8 cellular contexts compared by ENCODE assay signal in the genomic region with DNA sequence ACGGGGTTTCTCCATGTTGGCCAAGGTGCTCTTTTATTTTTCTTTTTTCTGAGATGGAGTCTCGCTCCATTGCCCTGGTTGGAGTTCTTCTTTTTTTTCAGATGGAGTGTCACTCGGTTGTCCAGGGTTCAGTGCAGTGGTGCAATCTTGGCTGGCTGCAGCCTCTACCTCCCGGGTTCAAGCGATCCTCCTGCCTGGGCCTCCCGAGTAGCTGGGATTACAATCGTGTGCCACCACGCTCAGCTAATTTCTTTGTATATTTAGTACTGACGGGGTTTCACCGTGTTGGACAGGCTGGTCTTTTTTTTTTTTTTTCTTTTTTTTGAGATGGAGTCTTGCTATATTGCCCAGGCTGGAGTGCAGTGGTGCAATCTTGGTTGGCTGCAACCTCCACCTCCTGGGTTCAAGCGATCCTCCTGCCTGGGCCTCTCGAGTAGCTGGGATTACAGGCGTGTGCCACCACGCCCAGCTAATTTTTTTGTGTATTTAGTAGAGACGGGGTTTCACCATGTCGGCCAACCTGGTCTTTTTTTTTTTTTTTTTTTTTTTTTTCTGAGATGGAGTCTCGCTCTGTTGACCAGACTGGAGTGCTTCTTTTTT.
DNase-seq lines count a peak whose midpoint lies in the region; ATAC-seq, FAIRE-seq and TF ChIP-seq lines count a peak whose summit lies in the region.
"Not testable (repeated sequence)": the region's sequence is repeated elsewhere in the genome, so short reads cannot be mapped to it uniquely, and the experiment has no call there.

No MANE protein-coding gene starts in this region.

- not testable (repeated sequence) for H3K4me1 Mint-ChIP-seq in CD14-positive monocyte; osteocyte (ENCODE audit: unreplicated experiment); type B pancreatic cell (ENCODE audit: unreplicated experiment)

- not testable (repeated sequence) for H3K27me3 Mint-ChIP-seq in CD14-positive monocyte (ENCODE audit: low read depth in 3 of 3); osteocyte (ENCODE audit: unreplicated experiment); type B pancreatic cell

- H3K27ac ChIP-seq in kidney (ENCODE audit: low read depth in 2 of 2, low read length in 2 of 2); lung (ENCODE audit: low read depth in 1 of 2, low read length in 1 of 2); sigmoid colon; aorta (ENCODE audit: low read depth in 1 of 2, low read length in 2 of 2): not testable (repeated sequence)

- H3K27me3 ChIP-seq in lung (ENCODE audit: control insufficient read depth, insufficient read depth); sigmoid colon; aorta (ENCODE audit: control insufficient read depth in 1 of 2, insufficient read depth in 2 of 2, low read length in 1 of 2): not testable (repeated sequence)

- DNase-seq in CD14-positive monocyte (ENCODE audit: low spot score) (peak; percentile 29), Right ventricle myocardium inferior (ENCODE audit: missing footprints) (peak; percentile 64), kidney (peak; percentile 72), lung (ENCODE audit: low spot score) (peak; percentile 18), osteocyte (ENCODE audit: extremely low spot score, unreplicated experiment) (peak; percentile 86), sigmoid colon (peak; percentile 63), type B pancreatic cell (ENCODE audit: extremely low spot score, unreplicated experiment) (peak; percentile 63), aorta (peak; percentile 40 to 74)

- H3K4me1 ChIP-seq in kidney (ENCODE audit: control insufficient read depth in 1 of 2, insufficient read depth in 1 of 2, low read depth in 1 of 2, low read length in 2 of 2); lung (ENCODE audit: control insufficient read depth in 2 of 2, insufficient read depth in 2 of 2, low read length in 2 of 2); sigmoid colon; aorta (ENCODE audit: control insufficient read depth in 1 of 2, insufficient read depth in 2 of 2, low read length in 2 of 2): not testable (repeated sequence)

- not testable (repeated sequence) for H3K9ac ChIP-seq in kidney (ENCODE audit: low read length in 2 of 2)

- ATAC-seq in Right ventricle myocardium inferior; lung (ENCODE audit: insufficient read depth, low FRiP score); aorta (ENCODE audit: low FRiP score): not testable (repeated sequence)

- not testable (repeated sequence) for H3K9me3 ChIP-seq in kidney (ENCODE audit: control insufficient read depth in 1 of 2, low read length in 2 of 2); lung (ENCODE audit: control insufficient read depth in 2 of 2, insufficient read depth in 1 of 2, low read length in 1 of 2); sigmoid colon; aorta (ENCODE audit: control insufficient read depth, low read length)

- peaks cover 0 to 54% (median 35%) of the 10 kb centered on the region in 7 donors for H3K9me3 Mint-ChIP-seq in CD14-positive monocyte
- not testable (repeated sequence) for H3K9me3 Mint-ChIP-seq in osteocyte (ENCODE audit: unreplicated experiment); type B pancreatic cell

- H3K27ac Mint-ChIP-seq in CD14-positive monocyte; osteocyte (ENCODE audit: unreplicated experiment); type B pancreatic cell: not testable (repeated sequence)

- intact Hi-C loops in CD14-positive monocyte (cut with micrococcal nuclease); Right ventricle myocardium inferior (cut with DNase I); kidney (cut with DNase I); sigmoid colon (cut with DNase I); aorta (cut with DNase I): not testable (repeated sequence)

- not testable (repeated sequence) for H3K36me3 Mint-ChIP-seq in CD14-positive monocyte; osteocyte (ENCODE audit: unreplicated experiment); type B pancreatic cell

- TF ChIP-seq POLR2A in sigmoid colon (IDR thresholded peaks at IDR 0.05) = not testable (repeated sequence)

- not testable (repeated sequence) for H3K4me3 ChIP-seq in kidney (ENCODE audit: low read length in 2 of 2); lung; sigmoid colon; aorta (ENCODE audit: low read length in 2 of 2)

- 97 to 98% methylated on average over 14 to 16 of the region's 17 CpGs for WGBS in lung, 2 donors
- WGBS in sigmoid colon, 2 donors = 86 to 89% methylated on average over 15 to 17 of the region's 17 CpGs
- 94% methylated on average over 13 to 15 of the region's 17 CpGs for WGBS in aorta, 2 donors

- TF ChIP-seq EP300 in sigmoid colon (IDR thresholded peaks at IDR 0.05) = not testable (repeated sequence)

- H3K4me3 Mint-ChIP-seq in CD14-positive monocyte; osteocyte (ENCODE audit: unreplicated experiment); type B pancreatic cell: not testable (repeated sequence)

- not testable (repeated sequence) for TF ChIP-seq CTCF in CD14-positive monocyte (IDR thresholded peaks at IDR 0.05); kidney (IDR thresholded peaks at IDR 0.05; ENCODE audit: borderline replicate concordance, extremely low read depth, insufficient read depth); lung (IDR thresholded peaks at IDR 0.05; ENCODE audit: control extremely low read depth, extremely low read depth); osteocyte (IDR thresholded peaks at IDR 0.05); sigmoid colon (IDR thresholded peaks at IDR 0.05); type B pancreatic cell (conservative IDR thresholded peaks at IDR 0.05)

- H3K36me3 ChIP-seq in kidney (ENCODE audit: control insufficient read depth in 1 of 2, insufficient read depth in 2 of 2, low read length in 2 of 2); lung (ENCODE audit: control insufficient read depth in 2 of 2, insufficient read depth in 2 of 2, low read length in 2 of 2); sigmoid colon; aorta (ENCODE audit: control insufficient read depth in 1 of 2, insufficient read depth in 2 of 2, low read length in 1 of 2): not testable (repeated sequence)

- FAIRE-seq in kidney (lab: Jason Lieb, UNC) = not testable (repeated sequence)

Comparison
In these comparisons a context has a peak if more than half of its experiments do, and no peak if none do; other contexts are left out.
1. DNase-seq: peak in every context shown above with its lines; median percentile 86 in osteocyte; 72 in kidney; 64 in Right ventricle myocardium inferior; 63 in sigmoid colon; 63 in type B pancreatic cell; 57 in aorta; 29 in CD14-positive monocyte; 18 in lung.